Comparison of ENCODE assay signal across 14 cellular contexts in genomic region chr2:134501476-134502089, GRCh38.
DNase-seq lines count a peak whose midpoint lies in the region; ATAC-seq and TF ChIP-seq lines count a peak whose summit lies in the region.
"Had no signal": no experiment of that assay in that cellular context is flagged by ENCODE, and none has a peak within 500 bp of the region (broad histone marks: within the 10 kb centered on the region; RNA-seq: fewer than 3 reads in every experiment).

No MANE protein-coding gene starts in this region.

- no peak for ATAC-seq in sciatic nerve
- ATAC-seq: HepG2 had no signal

- peak; percentile 58 for DNase-seq in cerebellar cortex (ENCODE audit: low spot score)
- DNase-seq in kidney tubule cell (ENCODE audit: low spot score) = peak; percentile 20
- no peak for DNase-seq in sciatic nerve (ENCODE audit: low spot score)
- no peak for DNase-seq in NCI-H2171 treated with DMSO at 0.1 percent for 48 hours (lab: John Stamatoyannopoulos, UW)
- no peak for DNase-seq in DMS53 (lab: John Stamatoyannopoulos, UW)
- DNase-seq: AML-193; Caco-2; CD4-positive, alpha-beta T cell; DMS79; GF-D8; H9 had no signal

- H3F3A ChIP-seq in neural cell (ENCODE audit: insufficient read depth, low read length, poor library complexity, severe bottlenecking) = no peaks in the 10 kb centered on the region

- H3K4me3 ChIP-seq in neural cell (ENCODE audit: low read length) = peak overlapping the region; percentile 23

- no peaks in the 10 kb centered on the region for H3K9me3 ChIP-seq in neural cell (ENCODE audit: low read length)
- H3K9me3 ChIP-seq: Caco-2 had no signal

- TF ChIP-seq EP300 in neural cell (conservative IDR thresholded peaks at IDR 0.05; ENCODE audit: poor library complexity, severe bottlenecking) = no peak

- TF ChIP-seq RAD21 in neural cell (conservative IDR thresholded peaks at IDR 0.05) = no peak

- no peak overlapping the region for H2AFZ ChIP-seq in neural cell (ENCODE audit: low read depth, low read length)

- no peaks in the 10 kb centered on the region for H3K79me2 ChIP-seq in neural cell (replicated peaks; ENCODE audit: insufficient read depth, low read length)

- H3K27ac ChIP-seq in neural cell (ENCODE audit: low read length) = peak overlapping the region; percentile 10
- H3K27ac ChIP-seq: C4-2B had no signal

- H3K9me2 ChIP-seq in neural cell (ENCODE audit: insufficient read depth, low read length) = no peaks in the 10 kb centered on the region

- no peaks in the 10 kb centered on the region for H3K36me3 ChIP-seq in neural cell (ENCODE audit: insufficient read depth, low read length)

- H3K9ac ChIP-seq in neural cell (ENCODE audit: low read length) = no peak overlapping the region

- no peaks in the 10 kb centered on the region for H3K27me3 ChIP-seq in neural cell (ENCODE audit: insufficient read depth, low read depth, low read length)

- H3K4me2 ChIP-seq in neural cell (ENCODE audit: low read length) = peak overlapping the region; percentile 33

- no peaks in the 10 kb centered on the region for H4K20me1 ChIP-seq in neural cell (ENCODE audit: insufficient read depth)

- no peak for TF ChIP-seq CTCF in neural cell (IDR thresholded peaks at IDR 0.05; ENCODE audit: poor library complexity, severe bottlenecking)

- intact Hi-C loops in sciatic nerve (cut with DNase I) = no loop called here

TF ChIP-seq in neural cell, 6 proteins besides CTCF, POLR2A, EP300 and RAD21:
- TF ChIP-seq EZH2 (IDR thresholded peaks at IDR 0.05; ENCODE audit: borderline replicate concordance, insufficient read depth, low read length, poor library complexity, severe bottlenecking) (no peak), POLR2AphosphoS5 (IDR thresholded peaks at IDR 0.05) (no peak), MXI1 (conservative IDR thresholded peaks at IDR 0.05; ENCODE audit: poor library complexity, severe bottlenecking) (no peak), TAF1 (IDR thresholded peaks at IDR 0.05; ENCODE audit: low read depth) (no peak), SMC3 (conservative IDR thresholded peaks at IDR 0.05; ENCODE audit: poor library complexity) (no peak), REST (IDR thresholded peaks at IDR 0.05; ENCODE audit: borderline replicate concordance) (no peak)

Comparison
In these comparisons a context has a peak if more than half of its experiments do, and no peak if none do; other contexts are left out.
1. DNase-seq: peak in cerebellar cortex (single experiment) and kidney tubule cell (single experiment); none in sciatic nerve (single experiment), NCI-H2171 treated with DMSO at 0.1 percent for 48 hours (single experiment) and DMS53 (single experiment).